15 cellular contexts compared by ENCODE assay signal in genomic region chr2:19848029-19848750, GRCh38. TPM values are rescaled to one million over a fixed set of nuclear protein-coding genes. Genes with fewer than 3 reads are reported as not detected.
DNase-seq lines count a peak whose midpoint lies in the region; ATAC-seq and TF ChIP-seq lines count a peak whose summit lies in the region.
"Had no signal": no experiment of that assay in that cellular context is flagged by ENCODE, and none has a peak within 500 bp of the region (broad histone marks: within the 10 kb centered on the region; RNA-seq: fewer than 3 reads in every experiment).

No MANE protein-coding gene starts in this region.

- H2AK5ac ChIP-seq in H9 (ENCODE audit: insufficient read length, low read length): no peak overlapping the region
- no peak overlapping the region for H2AK5ac ChIP-seq in IMR-90 (ENCODE audit: low read depth, low read length)

- no peaks in the 10 kb centered on the region for H3K36me3 ChIP-seq in IMR-90 (ENCODE audit: control insufficient read depth, insufficient read depth, low read length)
- H3K36me3 ChIP-seq: BE2C, HAP-1 had no signal

- H3K4me1 ChIP-seq in H9 (ENCODE audit: insufficient read depth, low read length) (peaks cover 2% of the 10 kb centered on the region; the same call in 1 of the 2 replicates), IMR-90 (ENCODE audit: control insufficient read depth, insufficient read depth, low read length) (no peaks in the 10 kb centered on the region)
- H3K4me1 ChIP-seq: BE2C, HAP-1 had no signal

- H3K9me3 Mint-ChIP-seq in H9 (peaks cover 0 to 5% of the 10 kb centered on the region in 2 experiments; a peak in 1 of 5 replicates), type B pancreatic cell (no peaks in the 10 kb centered on the region)

- H3K79me2 ChIP-seq in H9 (ENCODE audit: insufficient read depth, low read length): no peaks in the 10 kb centered on the region

- DNase-seq in H9 (peak; percentile 12), IMR-90 (no peak), islet precursor cell (peak; percentile 17), type B pancreatic cell (ENCODE audit: extremely low spot score, unreplicated experiment) (peak; percentile 39), HPDE6-E6E7 (ENCODE audit: extremely low spot score) (no peak), NCI-H2107 treated with DMSO at 0.1 percent for 48 hours (lab: John Stamatoyannopoulos, UW; ENCODE audit: unreplicated experiment) (no peak)
- no peak for DNase-seq in activated effector memory CD4-positive, alpha-beta T cell treated with anti-CD3 and anti-CD28 coated beads, Interleukin-2, amount 50 U/mL, for 16 hours
- DNase-seq: ACHN; BE2C; C1 segment of cervical spinal cord; CD4-positive, CD25-positive, alpha-beta regulatory T cell; CD8-positive, alpha-beta memory T cell; COR-L47 had no signal

- H2BK5ac ChIP-seq in H9 (ENCODE audit: insufficient read length, low read length) (no peak overlapping the region), IMR-90 (ENCODE audit: low read depth, low read length, poor library complexity, severe bottlenecking) (no peak overlapping the region)

- H3K27me3 ChIP-seq in H9 (ENCODE audit: insufficient read depth, low read length) (no peaks in the 10 kb centered on the region), IMR-90 (ENCODE audit: control insufficient read depth, insufficient read depth, low read length) (peaks cover 15% of the 10 kb centered on the region)

- H3K4me2 ChIP-seq in H9 (ENCODE audit: insufficient read depth, insufficient read length, low read length) (no peak overlapping the region), IMR-90 (ENCODE audit: low read depth, low read length) (no peak overlapping the region)

- H3K9me3 ChIP-seq in H9 (ENCODE audit: control insufficient read depth, low read depth, low read length) (no peaks in the 10 kb centered on the region), IMR-90 (ENCODE audit: control insufficient read depth, insufficient read depth, low read length) (no peaks in the 10 kb centered on the region; the same call in 1 of the 2 replicates)
- H3K9me3 ChIP-seq: BE2C, HAP-1 had no signal

- H3K4me3 Mint-ChIP-seq in H9: no peak overlapping the region
- H3K4me3 Mint-ChIP-seq in type B pancreatic cell: no peak overlapping the region
- H3K4me3 Mint-ChIP-seq: CD4-positive, CD25-positive, alpha-beta regulatory T cell; CD8-positive, alpha-beta memory T cell had no signal

- H3K4me3 ChIP-seq in IMR-90 (ENCODE audit: insufficient read depth, low read depth, low read length): no peak overlapping the region
- H3K4me3 ChIP-seq: HAP-1 had no signal

- no peaks in the 10 kb centered on the region; a peak in 1 of 7 replicates for H3K36me3 Mint-ChIP-seq in H9 (ENCODE audit: insufficient read depth in 1 of 3, low read depth in 3 of 3)
- no peaks in the 10 kb centered on the region for H3K36me3 Mint-ChIP-seq in type B pancreatic cell
- H3K36me3 Mint-ChIP-seq: CD4-positive, CD25-positive, alpha-beta regulatory T cell; CD8-positive, alpha-beta memory T cell had no signal

- BruUV-seq in IMR-90 (replicated peaks; lab: Mats Ljungman, UMichigan): no TSS peak

- no peak for TF ChIP-seq RAD21 in IMR-90 (IDR thresholded peaks at IDR 0.05; ENCODE audit: low read length)

- no peak for ATAC-seq in IMR-90 (ENCODE audit: low read depth)
- ATAC-seq: HepG2 had no signal

- H2AFZ ChIP-seq in H9 (ENCODE audit: low read length) (no peak overlapping the region), IMR-90 (replicated peaks; ENCODE audit: low read length, poor library complexity) (no peak overlapping the region)

- H4K5ac ChIP-seq in H9 (ENCODE audit: insufficient read length, low read depth, low read length) (no peak overlapping the region), IMR-90 (ENCODE audit: low read depth, low read length) (no peak overlapping the region)

- TF ChIP-seq CTCF in H9 (conservative IDR thresholded peaks at IDR 0.05) (no peak), IMR-90 (conservative IDR thresholded peaks at IDR 0.05; ENCODE audit: low read depth, low read length) (no peak), type B pancreatic cell (conservative IDR thresholded peaks at IDR 0.05) (no peak)

- H3K23me2 ChIP-seq in H9 (ENCODE audit: insufficient read length, low read depth, low read length, poor library complexity, severe bottlenecking): no peaks in the 10 kb centered on the region

- in situ Hi-C loops in IMR-90 (cut with MboI; ENCODE audit: low sequenced_read_pairs): no loop called here

- H3K18ac ChIP-seq in H9 (ENCODE audit: insufficient read length, low read depth, low read length): no peak overlapping the region
- no peak overlapping the region for H3K18ac ChIP-seq in IMR-90 (ENCODE audit: low read depth, low read length)

- intact Hi-C loops in IMR-90 (cut with micrococcal nuclease): no loop called here

- no peak overlapping the region for H3K14ac ChIP-seq in H9 (ENCODE audit: insufficient read depth, low read length)
- H3K14ac ChIP-seq in IMR-90 (replicated peaks; ENCODE audit: low read depth, low read length): no peak overlapping the region

- H2BK15ac ChIP-seq in H9 (ENCODE audit: low read depth, low read length) (no peak overlapping the region), IMR-90 (ENCODE audit: low read depth, low read length) (no peak overlapping the region)

- H3K27me3 Mint-ChIP-seq in H9 (ENCODE audit: low read depth): peaks cover 7% of the 10 kb centered on the region
- H3K27me3 Mint-ChIP-seq in type B pancreatic cell: peaks cover 21% of the 10 kb centered on the region

- no peaks in the 10 kb centered on the region; a peak in 1 of 4 replicates for H3K4me1 Mint-ChIP-seq in H9
- no peaks in the 10 kb centered on the region for H3K4me1 Mint-ChIP-seq in type B pancreatic cell (ENCODE audit: unreplicated experiment)
- H3K4me1 Mint-ChIP-seq: CD4-positive, CD25-positive, alpha-beta regulatory T cell; CD8-positive, alpha-beta memory T cell had no signal

- H3K27ac Mint-ChIP-seq in H9: no peak overlapping the region
- H3K27ac Mint-ChIP-seq in type B pancreatic cell: no peak overlapping the region
- H3K27ac Mint-ChIP-seq: CD4-positive, CD25-positive, alpha-beta regulatory T cell; CD8-positive, alpha-beta memory T cell had no signal

- no peak overlapping the region for H2BK120ac ChIP-seq in H9 (ENCODE audit: low read depth, low read length, poor library complexity, severe bottlenecking)
- H2BK120ac ChIP-seq in IMR-90 (ENCODE audit: low read depth, low read length): no peak overlapping the region

- H2AK9ac ChIP-seq in IMR-90 (replicated peaks; ENCODE audit: low read depth, low read length, poor library complexity): peak overlapping the region; percentile 58

- H3K27ac ChIP-seq in H9 (ENCODE audit: insufficient read length, low read depth, low read length): no peak overlapping the region
- H3K27ac ChIP-seq in IMR-90 (ENCODE audit: insufficient read depth, low read length): no peak overlapping the region

- H2BK12ac ChIP-seq in H9 (ENCODE audit: insufficient read length, low read depth, low read length): no peak overlapping the region

- H3K79me1 ChIP-seq in H9 (ENCODE audit: insufficient read depth, low read depth, low read length, poor library complexity, severe bottlenecking) (no peaks in the 10 kb centered on the region), IMR-90 (ENCODE audit: low read depth in 1 of 2, low read length in 2 of 2) (no peaks in the 10 kb centered on the region)

- H4K20me1 ChIP-seq in H9 (ENCODE audit: control insufficient read depth, insufficient read depth, insufficient read length): no peaks in the 10 kb centered on the region
- no peaks in the 10 kb centered on the region for H4K20me1 ChIP-seq in IMR-90 (ENCODE audit: insufficient read depth, low read length)

- H3K23ac ChIP-seq in H9 (ENCODE audit: insufficient read length, low read depth, low read length): no peak overlapping the region
- no peak overlapping the region for H3K23ac ChIP-seq in IMR-90 (ENCODE audit: low read depth, low read length)

- dilution Hi-C loops in IMR-90 (cut with HindIII; ENCODE audit: low sequenced_read_pairs, unreplicated experiment): no loop called here

- H3T11ph ChIP-seq in H9 (ENCODE audit: low read length): no peak overlapping the region

- no peak overlapping the region for H4K91ac ChIP-seq in H9 (ENCODE audit: insufficient read length, low read depth, low read length)
- H4K91ac ChIP-seq in IMR-90 (ENCODE audit: insufficient read depth, low read depth, low read length): no peak overlapping the region

- peaks cover 8% of the 10 kb centered on the region; the same call in 1 of the 2 replicates for H3K9me1 ChIP-seq in IMR-90 (ENCODE audit: insufficient read depth, low read length)

- CTCF ChIA-PET in IMR-90 (lab: Yijun Ruan, JAX): no interaction called here

- H2BK20ac ChIP-seq in H9 (ENCODE audit: low read depth, low read length, poor library complexity, severe bottlenecking) (no peak overlapping the region), IMR-90 (ENCODE audit: low read depth, low read length) (no peak overlapping the region)

- no peak overlapping the region for H3K4ac ChIP-seq in H9 (ENCODE audit: low read depth, low read length)
- H3K4ac ChIP-seq in IMR-90 (ENCODE audit: low read depth, low read length): no peak overlapping the region

- H4K8ac ChIP-seq in H9 (replicated peaks; ENCODE audit: insufficient read length, low read depth, low read length) (no peak overlapping the region), IMR-90 (ENCODE audit: low read depth in 2 of 2, low read length in 2 of 2) (no peak overlapping the region)

- POLR2A ChIA-PET in IMR-90 (lab: Charles Lee; ENCODE audit: unreplicated experiment): no interaction called here

- no CpG with 5 or more reads among the region's 11 CpGs for WGBS in H9 (ENCODE audit: extremely low coverage, insufficient read length, low lambda C conversion rate)
- WGBS in IMR-90 (ENCODE audit: extremely low coverage in 2 of 2, insufficient read length in 1 of 2), 2 experiments: 85% methylated on average over 3 of the region's 11 CpGs; no CpG with 5 or more reads in 1 of the 2 experiments

- no peak overlapping the region for H3K56ac ChIP-seq in H9 (ENCODE audit: insufficient read length, low read depth, low read length)
- H3K56ac ChIP-seq in IMR-90 (ENCODE audit: extremely low read depth, insufficient read depth, low read length): no peak overlapping the region

- TF ChIP-seq POLR2A in IMR-90 (IDR thresholded peaks at IDR 0.05; ENCODE audit: low read depth, low read length): no peak

- H3K9ac ChIP-seq in H9 (ENCODE audit: extremely low read depth, insufficient read length, low read length) (no peak overlapping the region), IMR-90 (ENCODE audit: low read depth, low read length) (no peak overlapping the region)

TF ChIP-seq in IMR-90, 13 proteins besides CTCF, POLR2A, EP300 and RAD21 (continues in another document):
- TF ChIP-seq SMC3 (IDR thresholded peaks at IDR 0.05; ENCODE audit: low read depth, low read length) (no peak), CHD1 (IDR thresholded peaks at IDR 0.05; ENCODE audit: low read depth, low read length) (no peak)

RNA-seq across cellular contexts. Expression of gene TTC32, which starts 53.6 kb away (rescaled TPM):
- total RNA-seq in H9 (2021): 8.9 and 9.9 TPM in 2 replicates
- total RNA-seq in IMR-90 (2012; rRNA removed): 1.1 and 1.9 TPM in 2 replicates
- 2.5 and 3.9 TPM in 2 replicates for polyA plus RNA-seq in IMR-90 (2012; rRNA removed)
- 1.1 and 1.5 TPM in 2 replicates for polyA plus RNA-seq in IMR-90 (2012; cell fraction: cytosol; rRNA removed)
- polyA plus RNA-seq in IMR-90 (2012; cell fraction: nucleus; rRNA removed; ENCODE audit: low replicate concordance): 7.9 and 15.0 TPM in 2 replicates
- 14.0 and 19.0 TPM in 2 replicates for total RNA-seq in type B pancreatic cell (ENCODE audit: low replicate concordance)

Comparison
In these comparisons a context has a peak if more than half of its experiments do, and no peak if none do; other contexts are left out.
1. DNase-seq: peak in H9 (single experiment), islet precursor cell (single experiment) and type B pancreatic cell (single experiment); none in IMR-90 (single experiment), HPDE6-E6E7 (single experiment), activated effector memory CD4-positive, alpha-beta T cell treated with anti-CD3 and anti-CD28 coated beads, Interleukin-2, amount 50 U/mL, for 16 hours (single experiment) and NCI-H2107 treated with DMSO at 0.1 percent for 48 hours (single experiment).